ENCODE assay signal across 30 cellular contexts in genomic region chr10:37490266-37490665, GRCh38.
A peak's percentile ranks its signal among the peaks of the same experiment; 100 is the strongest.
DNase-seq lines count a peak whose midpoint lies in the region; ATAC-seq, FAIRE-seq and TF ChIP-seq lines count a peak whose summit lies in the region.
"Had no signal": no experiment of that assay in that cellular context is flagged by ENCODE, and none has a peak within 500 bp of the region (broad histone marks: within the 10 kb centered on the region; RNA-seq: fewer than 3 reads in every experiment).

No MANE protein-coding gene starts in this region.

- H3K4me2 ChIP-seq in OCI-LY3 (ENCODE audit: low read length) (peak overlapping the region; percentile 83), GM12878 (ENCODE audit: control insufficient read depth, insufficient read depth) (no peak overlapping the region)
- H3K4me2 ChIP-seq: KMS-11 had no signal

- in situ Hi-C loops in GM12878 (cut with MboI): no loop called here

- SMC1A ChIA-PET in GM12878 (lab: Charles Lee; ENCODE audit: uncharacterized antibody, unreplicated experiment): no interaction called here

- H3K9ac ChIP-seq in OCI-LY3 (ENCODE audit: low read length) (peak overlapping the region; percentile 40; the same call in 1 of the 2 replicates), GM12878 (ENCODE audit: control insufficient read depth, insufficient read depth, low read length) (no peak overlapping the region)
- H3K9ac ChIP-seq: KMS-11 had no signal

- H3K27ac ChIP-seq in breast epithelium (no peak overlapping the region), OCI-LY3 (ENCODE audit: low read length) (peak overlapping the region; percentile 89), GM12878 (ENCODE audit: control insufficient read depth, insufficient read depth) (no peak overlapping the region), gastroesophageal sphincter (no peak overlapping the region)
- H3K27ac ChIP-seq: KMS-11, pancreas had no signal

- no peaks in the 10 kb centered on the region for H4K20me1 ChIP-seq in OCI-LY3 (ENCODE audit: insufficient read depth, low read length)
- no peaks in the 10 kb centered on the region for H4K20me1 ChIP-seq in GM12878 (ENCODE audit: control insufficient read depth, insufficient read depth)

- no peak for TF ChIP-seq EP300 in GM12878 (IDR thresholded peaks at IDR 0.05; ENCODE audit: borderline replicate concordance in 1 of 2, control insufficient read depth in 1 of 2, low read depth in 2 of 2, low read length in 2 of 2)
- TF ChIP-seq EP300 in gastroesophageal sphincter (IDR thresholded peaks at IDR 0.05): no peak

- no peak for TF ChIP-seq RAD21 in GM12878 (IDR thresholded peaks at IDR 0.05; ENCODE audit: insufficient read depth, low read depth, low read length)

- H3K9me3 ChIP-seq in breast epithelium: peaks cover 0 to 5% of the 10 kb centered on the region in 2 donors
- H3K9me3 ChIP-seq in OCI-LY3 (ENCODE audit: insufficient read depth, low read length): no peaks in the 10 kb centered on the region
- no peaks in the 10 kb centered on the region; the same call in 2 of the 3 replicates for H3K9me3 ChIP-seq in GM12878 (replicated peaks; ENCODE audit: control insufficient read depth, insufficient read depth, low read length)
- H3K9me3 ChIP-seq in gastroesophageal sphincter: no peaks in the 10 kb centered on the region
- H3K9me3 ChIP-seq: pancreas had no signal

- H3K4me3 ChIP-seq in breast epithelium (no peak overlapping the region), OCI-LY3 (ENCODE audit: low read length) (no peak overlapping the region), GM12878 (no peak overlapping the region), gastroesophageal sphincter (no peak overlapping the region)
- H3K4me3 ChIP-seq: pancreas had no signal

- POLR2A ChIA-PET in MCF 10A (lab: Yijun Ruan, JAX): interaction anchor here (0.7 kb wide), 1 partner anchor 485 kb away, joined by 4 read pairs; no protein-coding TSS in a partner anchor
- POLR2A ChIA-PET in GM12878 (lab: Charles Lee): no interaction called here
- POLR2A ChIA-PET in WTC11 (lab: Charles Lee): no interaction called here

- TF ChIP-seq CTCF in MCF 10A (IDR thresholded peaks at IDR 0.05; ENCODE audit: unreplicated experiment) (no peak), breast epithelium (IDR thresholded peaks at IDR 0.05) (no peak), OCI-LY3 (IDR thresholded peaks at IDR 0.05; ENCODE audit: low read depth, low read length) (no peak), GM12878 (IDR thresholded peaks at IDR 0.05 in 2 of 3, conservative IDR thresholded peaks at IDR 0.05 in 1 of 3; ENCODE audit: control insufficient read depth in 2 of 3, extremely low read depth in 1 of 3, insufficient read depth in 1 of 3, low read depth in 3 of 3, low read length in 3 of 3) (no peak), WTC11 (IDR thresholded peaks at IDR 0.05) (no peak), gastroesophageal sphincter (IDR thresholded peaks at IDR 0.05) (no peak)

- H3K27ac Mint-ChIP-seq in MCF 10A (ENCODE audit: low read depth, unreplicated experiment): peak overlapping the region; percentile 9
- no peak overlapping the region for H3K27ac Mint-ChIP-seq in WTC11
- H3K27ac Mint-ChIP-seq: activated CD4-positive, alpha-beta T cell treated with anti-CD3 and anti-CD28 coated beads, Interleukin-2, amount 10 ng/mL, durations not matched to agents 24 days and 14 days; activated naive CD8-positive, alpha-beta T cell; CD14-positive monocyte; type B pancreatic cell had no signal

- H3K4me3 Mint-ChIP-seq in MCF 10A (ENCODE audit: unreplicated experiment) (no peak overlapping the region), WTC11 (no peak overlapping the region)
- H3K4me3 Mint-ChIP-seq: activated CD4-positive, alpha-beta T cell treated with anti-CD3 and anti-CD28 coated beads, Interleukin-2, amount 10 ng/mL, durations not matched to agents 24 days and 14 days; activated naive CD8-positive, alpha-beta T cell; CD14-positive monocyte; neural crest cell; type B pancreatic cell had no signal

- FAIRE-seq in GM12878 (lab: Jason Lieb, UNC) (no peak), frontal cortex (lab: Jason Lieb, UNC) (no peak)
- FAIRE-seq: bronchial epithelial cell, colon, pancreas, small intestine had no signal

- no peaks in the 10 kb centered on the region for H3K79me2 ChIP-seq in OCI-LY3 (ENCODE audit: low read length)
- no peaks in the 10 kb centered on the region for H3K79me2 ChIP-seq in GM12878 (ENCODE audit: control insufficient read depth, insufficient read depth, low read length)

- H3K9me3 Mint-ChIP-seq in MCF 10A (ENCODE audit: unreplicated experiment): no peaks in the 10 kb centered on the region
- peaks cover 41% of the 10 kb centered on the region for H3K9me3 Mint-ChIP-seq in WTC11

- no peaks in the 10 kb centered on the region for H3K36me3 Mint-ChIP-seq in MCF 10A (ENCODE audit: insufficient read depth, unreplicated experiment)
- peaks cover 40% of the 10 kb centered on the region for H3K36me3 Mint-ChIP-seq in WTC11
- H3K36me3 Mint-ChIP-seq: activated naive CD8-positive, alpha-beta T cell; CD14-positive monocyte; type B pancreatic cell had no signal

- H3K4me1 ChIP-seq in breast epithelium: no peaks in the 10 kb centered on the region
- H3K4me1 ChIP-seq in OCI-LY3 (ENCODE audit: low read length): peaks cover 39% of the 10 kb centered on the region
- no peaks in the 10 kb centered on the region for H3K4me1 ChIP-seq in GM12878 (ENCODE audit: control insufficient read depth, insufficient read depth, low read length)
- H3K4me1 ChIP-seq in gastroesophageal sphincter: no peaks in the 10 kb centered on the region
- H3K4me1 ChIP-seq: pancreas had no signal

- H3K36me3 ChIP-seq in breast epithelium (no peaks in the 10 kb centered on the region), OCI-LY3 (replicated peaks; ENCODE audit: low read depth, low read length) (no peaks in the 10 kb centered on the region), GM12878 (ENCODE audit: control insufficient read depth in 2 of 2, insufficient read depth in 2 of 2, low read length in 1 of 2) (no peaks in the 10 kb centered on the region), gastroesophageal sphincter (no peaks in the 10 kb centered on the region)
- H3K36me3 ChIP-seq: pancreas had no signal

- CTCF ChIA-PET in MCF 10A (lab: Yijun Ruan, JAX) (interaction anchor here (0.8 to 3.5 kb wide), 3 partner anchors 56 to 591 kb away, joined by 3 to 21 read pairs (median 15); no protein-coding TSS in a partner anchor), GM12878 (lab: Yijun Ruan, JAX) (no interaction called here), WTC11 (lab: Charles Lee) (no interaction called here)

- no peaks in the 10 kb centered on the region for H3K27me3 Mint-ChIP-seq in MCF 10A (ENCODE audit: insufficient read depth, unreplicated experiment)
- H3K27me3 Mint-ChIP-seq in WTC11 (ENCODE audit: low read depth): no peaks in the 10 kb centered on the region
- H3K27me3 Mint-ChIP-seq: activated CD4-positive, alpha-beta T cell treated with anti-CD3 and anti-CD28 coated beads, Interleukin-2, amount 10 ng/mL, durations not matched to agents 24 days and 14 days; activated naive CD8-positive, alpha-beta T cell; type B pancreatic cell had no signal

- WGBS in GM12878 (ENCODE audit: insufficient coverage, insufficient replicate concordance, low lambda C conversion rate, missing lambda C conversion rate): 34% methylated on average over 4 of the region's 4 CpGs
- 73 to 96% methylated on average over 1 to 3 of the region's 4 CpGs for WGBS in gastroesophageal sphincter (ENCODE audit: low coverage in 1 of 2), 2 donors

- H3K27me3 ChIP-seq in breast epithelium: no peaks in the 10 kb centered on the region
- no peaks in the 10 kb centered on the region for H3K27me3 ChIP-seq in OCI-LY3 (ENCODE audit: low read depth, low read length)
- H3K27me3 ChIP-seq in GM12878 (replicated peaks in 1 of 2; ENCODE audit: control insufficient read depth in 2 of 2, insufficient read depth in 2 of 2, low read length in 1 of 2): no peaks in the 10 kb centered on the region
- H3K27me3 ChIP-seq in gastroesophageal sphincter: no peaks in the 10 kb centered on the region
- H3K27me3 ChIP-seq: pancreas had no signal

- ATAC-seq in GM12878 (no peak), WTC11 (no peak), gastroesophageal sphincter (no peak)
- ATAC-seq: pancreas, Right ventricle myocardium inferior had no signal

- RAD21 ChIA-PET in GM12878 (lab: Charles Lee; ENCODE audit: unreplicated experiment): interaction anchor here (2.8 kb wide), 1 partner anchor 56 kb away, joined by 10 read pairs; no protein-coding TSS in a partner anchor

- no peak for TF ChIP-seq POLR2A in breast epithelium (IDR thresholded peaks at IDR 0.05)
- no peak for TF ChIP-seq POLR2A in GM12878 (IDR thresholded peaks at IDR 0.05; ENCODE audit: low read depth, low read length)
- TF ChIP-seq POLR2A in gastroesophageal sphincter (IDR thresholded peaks at IDR 0.05): no peak

- no peak overlapping the region for H2AFZ ChIP-seq in OCI-LY3 (ENCODE audit: low read depth, low read length)
- no peak overlapping the region for H2AFZ ChIP-seq in GM12878 (ENCODE audit: control insufficient read depth, low read depth, low read length)

- H3K4me1 Mint-ChIP-seq in MCF 10A (ENCODE audit: insufficient read depth, unreplicated experiment) (peaks cover 12% of the 10 kb centered on the region), WTC11 (no peaks in the 10 kb centered on the region)
- H3K4me1 Mint-ChIP-seq: activated CD4-positive, alpha-beta T cell treated with anti-CD3 and anti-CD28 coated beads, Interleukin-2, amount 10 ng/mL, durations not matched to agents 24 days and 14 days; CD14-positive monocyte; neural crest cell had no signal

- BruUV-seq in MCF 10A (replicated peaks; lab: Mats Ljungman, UMichigan): no TSS peak
- BruUV-seq in GM12878 (replicated peaks; lab: Mats Ljungman, UMichigan): no TSS peak

- DNase-seq in MCF 10A (ENCODE audit: unreplicated experiment): no peak
- DNase-seq in breast epithelium (ENCODE audit: low spot score in 2 of 2): no peak
- no peak for DNase-seq in GM12878 (ENCODE audit: low read depth, low spot score)
- no peak for DNase-seq in frontal cortex (ENCODE audit: low spot score in 2 of 2)
- no peak for DNase-seq in WTC11 (ENCODE audit: low spot score)
- no peak for DNase-seq in EL
- DNase-seq: 8988T; activated CD4-positive, alpha-beta T cell treated with anti-CD3 and anti-CD28 coated beads, Interleukin-2, amount 10 ng/mL, durations not matched to agents 24 days and 14 days; activated effector memory CD4-positive, alpha-beta T cell treated with anti-CD3 and anti-CD28 coated beads, Interleukin-2, amount 50 U/mL, for 16 hours; anterior cingulate cortex; effector CD8-positive, alpha-beta T cell; GF-D8; glutamatergic neuron; GOT3; mesenchymal stem cell; NCI-H510A; pancreas; small intestine; stimulated activated naive CD4-positive, alpha-beta T cell; SW 1271 had no signal

- intact Hi-C loops in MCF 10A (cut with micrococcal nuclease): no loop called here
- intact Hi-C loops in breast epithelium (cut with DNase I; ENCODE audit: low total_unique reads): no loop called here
- intact Hi-C loops in GM12878 (cut with micrococcal nuclease; ENCODE audit: unreplicated experiment): no loop called here

TF ChIP-seq in WTC11, 78 proteins besides CTCF, POLR2A, EP300 and RAD21 (continues in another document):
- TF ChIP-seq MLX (CRISPR knock-in tag; IDR thresholded peaks at IDR 0.05): no peak
